26 cellular contexts compared by ENCODE assay signal in the genomic region with DNA sequence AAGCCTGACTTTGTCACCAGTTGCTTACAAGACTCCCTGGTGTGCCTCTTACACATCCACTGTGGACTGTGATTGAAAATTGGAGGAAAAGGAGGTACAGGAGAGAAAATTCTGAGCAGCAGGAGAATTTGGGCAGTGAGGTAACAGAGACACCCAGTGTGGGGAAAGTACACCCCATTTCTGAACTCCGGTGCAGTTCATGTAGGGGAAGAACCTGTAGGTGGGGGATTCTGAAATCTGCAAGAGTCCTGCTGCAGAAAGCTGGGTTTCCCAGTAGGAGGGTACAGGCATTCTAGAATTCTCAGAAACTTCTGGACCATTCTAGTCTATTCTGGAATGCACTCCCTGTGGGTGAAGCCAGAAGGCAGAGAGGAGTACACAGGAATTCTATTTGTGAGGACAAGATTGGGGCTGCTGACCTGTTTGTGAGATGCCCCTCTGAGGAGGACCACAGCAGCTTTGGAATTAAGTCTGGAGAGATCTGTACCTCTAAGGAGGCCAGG. TPM values are rescaled to one million over a fixed set of nuclear protein-coding genes. Genes with fewer than 3 reads are reported as not detected.
"Had no signal": no experiment of that assay in that cellular context is flagged by ENCODE, and none has a peak within 500 bp of the region (broad histone marks: within the 10 kb centered on the region; RNA-seq: fewer than 3 reads in every experiment).

No MANE protein-coding gene starts in this region.

- H3K4me3 ChIP-seq: body of pancreas, esophagus muscularis mucosa, heart right ventricle, left lung, lung, mucosa of descending colon, testis, uterus had no signal

- H3K27me3 ChIP-seq: body of pancreas, esophagus muscularis mucosa, heart right ventricle, left lung, testis, uterus had no signal

- H3K27ac Mint-ChIP-seq: activated naive CD4-positive, alpha-beta T cell treated with anti-CD3 and anti-CD28 coated beads, Interleukin-2, amount 50 U/mL, for 72 hours; activated T-helper 2 cell treated with anti-CD3 and anti-CD28 coated beads, Interferon-gamma antibody, Interleukin-2, Interleukin-4, amounts not matched to agents 10 μg/mL and 5 μg/mL and 100 μg/mL, durations not matched to agents 14 hours and 24 hours and 36 hours; natural killer cell treated with Interleukin-12 subunit alpha and Interleukin-12 subunit beta and Interleukin-15 and Interleukin-18, amount 100 ng/mL, for 72 hours; T-helper 17 cell; type B pancreatic cell had no signal

- ATAC-seq: activated CD4-positive, CD25-positive, alpha-beta regulatory T cell treated with anti-CD3 and anti-CD28 coated beads, Interleukin-2, amount 50 U/mL, for 24 hours; activated naive CD4-positive, alpha-beta T cell treated with anti-CD3 and anti-CD28 coated beads, Interleukin-2, amount 50 U/mL, for 72 hours; body of pancreas; heart right ventricle; left lung; mucosa of descending colon; right cardiac atrium; stimulated activated naive CD8-positive, alpha-beta T cell treated with anti-CD3 and anti-CD28 coated beads, Interleukin-15, Interleukin-2, amounts not matched to agents 100 U/mL and 50 U/mL, for 24 hours; T-helper 17 cell had no signal

- H3K9me3 Mint-ChIP-seq: activated naive CD4-positive, alpha-beta T cell treated with anti-CD3 and anti-CD28 coated beads, Interleukin-2, amount 50 U/mL, for 72 hours; activated T-helper 2 cell treated with anti-CD3 and anti-CD28 coated beads, Interferon-gamma antibody, Interleukin-2, Interleukin-4, amounts not matched to agents 10 μg/mL and 5 μg/mL and 100 μg/mL, durations not matched to agents 14 hours and 24 hours and 36 hours; natural killer cell treated with Interleukin-12 subunit alpha and Interleukin-12 subunit beta and Interleukin-15 and Interleukin-18, amount 100 ng/mL, for 72 hours; type B pancreatic cell had no signal

- H3K36me3 ChIP-seq: esophagus muscularis mucosa, heart right ventricle, left lung, uterus, WERI-Rb-1 had no signal

- H3K27me3 Mint-ChIP-seq: natural killer cell treated with Interleukin-12 subunit alpha and Interleukin-12 subunit beta and Interleukin-15 and Interleukin-18, amount 100 ng/mL, for 72 hours; T-helper 17 cell had no signal

- DNase-seq: activated CD8-positive, alpha-beta memory T cell treated with anti-CD3 and anti-CD28 coated beads for 24 hours; body of pancreas; dermis blood vessel endothelial cell; effector CD4-positive, alpha-beta T cell; foreskin melanocyte; heart right ventricle; left lung; mucosa of descending colon; posterior cingulate gyrus; right cardiac atrium; stimulated activated CD4-positive, alpha-beta T cell treated with anti-CD3 and anti-CD28 coated beads, Interleukin-15, amount 100 ng/mL, for 24 hours; stimulated activated CD4-positive, alpha-beta T cell treated with anti-CD3 and anti-CD28 coated beads, Interleukin-2, amount 100 ng/mL, for 24 hours; stimulated activated naive CD8-positive, alpha-beta T cell treated with anti-CD3 and anti-CD28 coated beads, Interleukin-15, Interleukin-2, amounts not matched to agents 100 U/mL and 50 U/mL, for 24 hours; T-helper 17 cell; T1000; testis; uterus; WERI-Rb-1 had no signal

- H3K27ac ChIP-seq: body of pancreas, esophagus muscularis mucosa, heart right ventricle, left lung, testis, uterus, WERI-Rb-1 had no signal

- H3K4me3 Mint-ChIP-seq: natural killer cell treated with Interleukin-12 subunit alpha and Interleukin-12 subunit beta and Interleukin-15 and Interleukin-18, amount 100 ng/mL, for 72 hours; T-helper 17 cell; type B pancreatic cell had no signal

- H3K9me3 ChIP-seq: body of pancreas, esophagus muscularis mucosa, heart right ventricle, left lung, mucosa of descending colon, testis, uterus had no signal

- H3K4me1 ChIP-seq: body of pancreas, uterus had no signal

- H3K36me3 Mint-ChIP-seq: activated naive CD4-positive, alpha-beta T cell treated with anti-CD3 and anti-CD28 coated beads, Interleukin-2, amount 50 U/mL, for 72 hours; natural killer cell treated with Interleukin-12 subunit alpha and Interleukin-12 subunit beta and Interleukin-15 and Interleukin-18, amount 100 ng/mL, for 72 hours; type B pancreatic cell had no signal

RNA-seq across cellular contexts. Expression of a gene that starts 54.1 kb away (rescaled TPM):
- total RNA-seq: myocyte had no signal
